Comparison of ENCODE assay signal across 11 cellular contexts in the genomic region with DNA sequence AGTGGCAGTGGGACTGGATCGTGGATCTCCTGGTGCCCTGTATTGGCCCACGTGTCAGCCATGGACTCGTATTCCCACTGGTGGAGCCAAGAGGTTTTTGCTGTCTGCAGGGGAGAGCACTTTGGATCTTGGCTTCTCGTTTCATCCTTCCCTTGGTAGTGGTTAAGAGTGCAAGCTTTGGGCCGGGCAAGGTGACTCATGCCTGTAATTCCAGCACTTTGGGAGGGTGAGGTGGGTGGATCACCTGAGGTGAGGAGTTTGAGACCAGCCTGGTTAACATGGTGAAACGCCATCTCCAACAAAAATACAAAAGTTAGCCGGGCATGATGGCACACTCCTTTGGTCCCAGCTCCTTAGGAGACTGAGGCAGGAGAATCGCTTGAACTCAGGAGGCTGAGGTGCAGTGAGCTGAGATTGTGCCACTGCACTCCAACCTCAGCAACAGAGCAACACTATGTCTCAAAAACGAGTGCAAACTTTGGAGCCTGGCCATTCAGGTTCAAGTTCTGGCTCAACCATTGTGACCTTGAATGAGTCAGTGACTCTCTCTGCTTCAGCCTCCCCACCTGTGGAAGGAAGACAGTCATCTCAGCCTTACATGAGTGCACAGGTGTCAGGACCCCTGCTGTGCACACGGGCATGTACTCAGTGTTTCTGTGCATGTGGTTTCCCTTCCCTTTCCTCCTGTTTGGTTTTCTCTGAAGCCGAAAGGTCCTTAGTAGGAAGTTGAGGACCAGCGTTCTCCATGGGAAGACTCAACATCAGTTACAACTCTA. TPM values are rescaled to one million over a fixed set of nuclear protein-coding genes. Genes with fewer than 3 reads are reported as not detected.
DNase-seq lines count a peak whose midpoint lies in the region; ATAC-seq and TF ChIP-seq lines count a peak whose summit lies in the region.
"Had no signal": no experiment of that assay in that cellular context is flagged by ENCODE, and none has a peak within 500 bp of the region (broad histone marks: within the 10 kb centered on the region; RNA-seq: fewer than 3 reads in every experiment).

No MANE protein-coding gene starts in this region.

- no peak overlapping the region for H3K4me3 ChIP-seq in epithelial cell of proximal tubule (ENCODE audit: low read depth, low read length)
- H3K4me3 ChIP-seq: heart right ventricle had no signal

- ATAC-seq in GM18508 (IDR thresholded peaks at IDR 0.05; ENCODE audit: insufficient read depth, unreplicated experiment) (peak; percentile 44), GM21423 (IDR thresholded peaks at IDR 0.05; ENCODE audit: unreplicated experiment) (peak; percentile 55), HG03175 (IDR thresholded peaks at IDR 0.05; ENCODE audit: unreplicated experiment) (peak; percentile 67)
- ATAC-seq: heart right ventricle, SK-N-SH treated with all-trans-retinoic acid at 6 μM for 48 hours had no signal

- no peak for TF ChIP-seq CTCF in epithelial cell of proximal tubule (conservative IDR thresholded peaks at IDR 0.05; ENCODE audit: low read depth, low read length)

- peak; percentile 2 for DNase-seq in epithelial cell of proximal tubule (ENCODE audit: low read depth)
- no peak for DNase-seq in cerebellar cortex (ENCODE audit: low spot score)
- no peak for DNase-seq in activated gamma-delta T cell (lab: John Stamatoyannopoulos, UW)
- no peak for DNase-seq in COLO829 (ENCODE audit: low spot score)
- DNase-seq in foreskin melanocyte, result no peak
- DNase-seq: heart right ventricle, occipital lobe had no signal

RNA-seq across cellular contexts. Expression of a gene that starts 57.4 kb away (rescaled TPM):
- 0.58 and 2.5 TPM in 2 replicates for total RNA-seq in epithelial cell of proximal tubule
